ENCODE assay signal across 11 cellular contexts in the genomic region with DNA sequence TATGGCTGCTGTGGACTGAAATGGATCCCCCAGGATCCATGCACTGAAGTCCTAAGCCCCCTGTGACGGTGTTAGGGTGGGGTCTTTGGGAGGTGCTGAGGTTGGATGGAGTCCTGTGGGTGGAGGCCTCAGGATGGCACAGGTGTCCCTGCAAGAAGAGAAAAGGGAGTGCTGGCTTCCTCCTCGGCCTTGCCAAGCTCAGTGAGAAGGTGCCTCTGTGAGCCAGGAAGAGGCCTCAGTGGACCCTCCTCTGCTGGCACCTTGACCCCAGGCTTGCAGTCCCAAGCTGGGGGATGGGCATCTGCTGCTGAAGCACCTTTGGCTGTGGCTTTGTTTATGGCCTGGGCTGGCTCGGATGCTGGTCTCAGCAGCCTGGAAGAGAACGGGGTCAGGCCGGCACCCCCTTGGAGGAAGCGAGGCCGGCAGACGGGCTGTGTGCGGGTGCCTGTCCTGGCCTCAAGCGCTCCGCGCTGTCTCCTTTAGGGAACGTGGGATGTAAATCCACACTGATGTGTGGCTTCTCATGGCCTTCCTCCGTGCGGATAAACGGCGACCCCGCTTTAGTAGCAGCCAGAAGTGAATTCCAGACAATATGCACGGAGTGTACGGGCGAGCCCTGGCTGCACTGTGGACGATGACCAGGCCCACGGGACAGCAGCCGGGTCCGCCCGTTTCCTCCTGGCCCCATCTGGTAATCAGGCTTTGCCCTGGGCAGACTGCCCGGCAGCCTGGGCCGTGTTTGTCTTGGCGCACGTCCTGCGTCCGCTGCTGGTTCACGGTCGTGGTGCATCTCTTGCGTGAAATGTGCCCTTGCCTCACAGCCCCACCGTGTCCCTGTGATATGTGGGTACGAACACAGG.
DNase-seq lines count a peak whose midpoint lies in the region; ATAC-seq and TF ChIP-seq lines count a peak whose summit lies in the region.
"Had no signal": no experiment of that assay in that cellular context is flagged by ENCODE, and none has a peak within 500 bp of the region (broad histone marks: within the 10 kb centered on the region; RNA-seq: fewer than 3 reads in every experiment).

No MANE protein-coding gene starts in this region.

- ATAC-seq in left lobe of liver, result peak; percentile 94
- ATAC-seq in HG03175 (IDR thresholded peaks at IDR 0.05; ENCODE audit: unreplicated experiment), result no peak
- ATAC-seq in HG02610 (IDR thresholded peaks at IDR 0.05; ENCODE audit: unreplicated experiment), result no peak
- ATAC-seq in GM21423 (IDR thresholded peaks at IDR 0.05; ENCODE audit: unreplicated experiment), result no peak

- DNase-seq in LNCaP clone FGC (ENCODE audit: low read depth) (peak; percentile 73), cerebellum (ENCODE audit: low spot score) (peak; percentile 77), left lobe of liver (ENCODE audit: low spot score) (peak; percentile 97), stromal cell of bone marrow (ENCODE audit: low read depth) (peak; percentile 7)
- no peak for DNase-seq in stimulated activated CD4-positive, alpha-beta T cell treated with anti-CD3 and anti-CD28 coated beads, Interleukin-12 subunit alpha, Interleukin-12 subunit beta, amount 100 ng/mL, for 4 hours
- DNase-seq: activated naive CD8-positive, alpha-beta T cell treated with anti-CD3 and anti-CD28 coated beads, Interleukin-2, amount 10 ng/mL, durations not matched to agents 7 days and 5 days; stimulated activated CD4-positive, alpha-beta T cell treated with anti-CD3 and anti-CD28 coated beads, Interleukin-1b, Interleukin-23, amount 100 ng/mL, for 48 hours; stimulated activated naive CD4-positive, alpha-beta T cell had no signal

- TF ChIP-seq CTCF in LNCaP clone FGC (IDR thresholded peaks at IDR 0.05; ENCODE audit: control insufficient read depth, extremely low read depth, insufficient read depth), result no peak

- peak overlapping the region; percentile 30 for H3K4me3 ChIP-seq in LNCaP clone FGC (ENCODE audit: low read depth, low read length)
